Comparison of ENCODE assay signal across 8 cellular contexts in genomic region chr19:47255947-47256687, GRCh38. TPM values are rescaled to one million over a fixed set of nuclear protein-coding genes. Genes with fewer than 3 reads are reported as not detected.
DNase-seq lines count a peak whose midpoint lies in the region; ATAC-seq and TF ChIP-seq lines count a peak whose summit lies in the region.

TSS of gene CCDC9 (plus strand) at chr19:47256525. CDS start at chr19:47258401, 1,876 bp downstream.

- H3K27me3 Mint-ChIP-seq in activated T-helper 2 cell treated with anti-CD3 and anti-CD28 coated beads, Interferon-gamma antibody, Interleukin-2, Interleukin-4, amounts not matched to agents 10 μg/mL and 5 μg/mL and 100 μg/mL, durations not matched to agents 14 hours and 24 hours and 36 hours (ENCODE audit: low read depth), result no peaks in the 10 kb centered on the region
- peaks cover 8% of the 10 kb centered on the region for H3K27me3 Mint-ChIP-seq in nephron progenitor cell (ENCODE audit: low read depth, poor library complexity)

- CTCF ChIA-PET in PC-9 (lab: Charles Lee), result interaction anchor here (0.6 to 1.2 kb wide), 8 partner anchors 12 to 652 kb away, joined by 3 to 6 read pairs (median 4); partner anchors contain the start of genes DACT3 and DHX34

- intact Hi-C loops in PC-9 (cut with micrococcal nuclease; ENCODE audit: unreplicated experiment), result loop anchor here (1.0 kb wide), 1 partner anchor 30 kb away; no protein-coding TSS in a partner anchor
- intact Hi-C loops in activated T-helper 2 cell treated with anti-CD3 and anti-CD28 coated beads, Interferon-gamma antibody, Interleukin-2, Interleukin-4, amounts not matched to agents 10 μg/mL and 5 μg/mL and 100 μg/mL, durations not matched to agents 14 hours and 24 hours and 36 hours (cut with micrococcal nuclease), result loop anchor here (1.0 to 10.0 kb wide), 2 partner anchors 70 to 391 kb away; partner anchors contain the start of gene ARHGAP35

- peaks cover 30% of the 10 kb centered on the region for H3K79me2 ChIP-seq in PC-9 (ENCODE audit: low read depth)

- TF ChIP-seq CTCF in PC-9 (conservative IDR thresholded peaks at IDR 0.05), result no peak
- TF ChIP-seq CTCF in fibroblast of pulmonary artery (IDR thresholded peaks at IDR 0.05; ENCODE audit: low read length, missing control alignments), result no peak
- TF ChIP-seq CTCF in nephron progenitor cell (IDR thresholded peaks at IDR 0.05), result no peak

- H3K4me3 Mint-ChIP-seq in activated T-helper 2 cell treated with anti-CD3 and anti-CD28 coated beads, Interferon-gamma antibody, Interleukin-2, Interleukin-4, amounts not matched to agents 10 μg/mL and 5 μg/mL and 100 μg/mL, durations not matched to agents 14 hours and 24 hours and 36 hours (ENCODE audit: low read depth), result peak within 1 kb of the TSS; percentile 86
- peak within 1 kb of the TSS; percentile 93 for H3K4me3 Mint-ChIP-seq in nephron progenitor cell

- peaks cover 4% of the 10 kb centered on the region; the same call in 1 of the 2 replicates for H3K36me3 ChIP-seq in PC-9 (ENCODE audit: low read depth)

- H3K9me3 ChIP-seq in PC-9 (ENCODE audit: insufficient read depth, low read depth), result no peaks in the 10 kb centered on the region

- in situ Hi-C loops in KBM-7 (cut with MboI; ENCODE audit: low pct_unique_long_range_greater_than_20kb, low sequenced_read_pairs), result no loop called here

- BruUV-seq in PC-9 (replicated peaks; lab: Mats Ljungman, UMichigan), result TSS peak; percentile 92

- H3K9me3 Mint-ChIP-seq in activated T-helper 2 cell treated with anti-CD3 and anti-CD28 coated beads, Interferon-gamma antibody, Interleukin-2, Interleukin-4, amounts not matched to agents 10 μg/mL and 5 μg/mL and 100 μg/mL, durations not matched to agents 14 hours and 24 hours and 36 hours, result no peaks in the 10 kb centered on the region
- no peaks in the 10 kb centered on the region for H3K9me3 Mint-ChIP-seq in nephron progenitor cell

- peaks cover 43% of the 10 kb centered on the region for H3K4me1 ChIP-seq in PC-9 (replicated peaks; ENCODE audit: insufficient read depth)

- H3F3A ChIP-seq in PC-9 (ENCODE audit: insufficient read depth, low read depth), result peaks cover 62% of the 10 kb centered on the region

- peak; percentile 46 for ATAC-seq in GM21717 (IDR thresholded peaks at IDR 0.05; ENCODE audit: unreplicated experiment)

- peaks cover 35% of the 10 kb centered on the region for H3K36me3 Mint-ChIP-seq in activated T-helper 2 cell treated with anti-CD3 and anti-CD28 coated beads, Interferon-gamma antibody, Interleukin-2, Interleukin-4, amounts not matched to agents 10 μg/mL and 5 μg/mL and 100 μg/mL, durations not matched to agents 14 hours and 24 hours and 36 hours (ENCODE audit: low read depth)
- peaks cover 30% of the 10 kb centered on the region for H3K36me3 Mint-ChIP-seq in nephron progenitor cell (ENCODE audit: low read depth)

- peaks cover 22% of the 10 kb centered on the region for H3K4me1 Mint-ChIP-seq in activated T-helper 2 cell treated with anti-CD3 and anti-CD28 coated beads, Interferon-gamma antibody, Interleukin-2, Interleukin-4, amounts not matched to agents 10 μg/mL and 5 μg/mL and 100 μg/mL, durations not matched to agents 14 hours and 24 hours and 36 hours (ENCODE audit: low read depth)
- peaks cover 36% of the 10 kb centered on the region for H3K4me1 Mint-ChIP-seq in nephron progenitor cell

- POLR2A ChIA-PET in PC-9 (lab: Charles Lee; ENCODE audit: unreplicated experiment), result interaction anchor here (0.6 to 1.7 kb wide), 3 partner anchors 18 to 382 kb away, joined by 5 to 31 read pairs (median 6); partner anchors contain the start of gene INAFM1

- H3K27ac Mint-ChIP-seq in activated T-helper 2 cell treated with anti-CD3 and anti-CD28 coated beads, Interferon-gamma antibody, Interleukin-2, Interleukin-4, amounts not matched to agents 10 μg/mL and 5 μg/mL and 100 μg/mL, durations not matched to agents 14 hours and 24 hours and 36 hours, result peak within 1 kb of the TSS; percentile 87
- peak within 1 kb of the TSS; percentile 99 for H3K27ac Mint-ChIP-seq in nephron progenitor cell

- DNase-seq in DMS79 treated with DMSO at 0.1 percent for 48 hours (lab: John Stamatoyannopoulos, UW) (peak; percentile 95), KBM-7 (peak; percentile 94), PC-9 (peak; percentile 94 to 98), fibroblast of pulmonary artery (ENCODE audit: low read depth) (peak; percentile 97), nephron progenitor cell (peak; percentile 96), stromal cell of bone marrow (ENCODE audit: low read depth) (peak; percentile 91)
- peak; percentile 93 for DNase-seq in activated T-helper 2 cell treated with anti-CD3 and anti-CD28 coated beads, Interferon-gamma antibody, Interleukin-2, Interleukin-4, amounts not matched to agents 10 μg/mL and 5 μg/mL and 100 μg/mL, durations not matched to agents 14 hours and 24 hours and 36 hours (ENCODE audit: low spot score)

- H3K27me3 ChIP-seq in PC-9 (ENCODE audit: insufficient read depth, low read depth), result no peaks in the 10 kb centered on the region

- peak within 1 kb of the TSS; percentile 80 for H3K27ac ChIP-seq in PC-9

- H4K20me1 ChIP-seq in PC-9 (ENCODE audit: insufficient read depth), result 0 out of 2 replicates have a peak, but pooled peaks cover 7% of the 10 kb centered on the region

- H2AFZ ChIP-seq in PC-9, result peak within 1 kb of the TSS; percentile 80

- H3K9me2 ChIP-seq in PC-9 (ENCODE audit: insufficient read depth), result no peaks in the 10 kb centered on the region

- peak within 1 kb of the TSS; percentile 69 for H3K4me3 ChIP-seq in PC-9
- peak within 1 kb of the TSS; percentile 72 for H3K4me3 ChIP-seq in fibroblast of pulmonary artery (replicated peaks; ENCODE audit: low read depth, low read length)

- peak within 1 kb of the TSS; percentile 97 for H3K4me2 ChIP-seq in PC-9

RNA-seq across cellular contexts. Expression of gene CCDC9, which starts in this region (rescaled TPM):
- 34.7 and 37.0 TPM in 2 replicates for total RNA-seq in PC-9 (2021)
- 34.3 and 37.5 TPM in 2 replicates for total RNA-seq in activated T-helper 2 cell treated with anti-CD3 and anti-CD28 coated beads, Interferon-gamma antibody, Interleukin-2, Interleukin-4, amounts not matched to agents 10 μg/mL and 5 μg/mL and 100 μg/mL, durations not matched to agents 14 hours and 24 hours and 36 hours

Comparison
In these comparisons a context has a peak if more than half of its experiments do, and no peak if none do; other contexts are left out.
1. Peak in every context shown above with its lines: DNase-seq, ATAC-seq, H3K4me3 ChIP-seq and H3K27ac ChIP-seq.